Comparison of ENCODE assay signal across 8 cellular contexts in the genomic region with DNA sequence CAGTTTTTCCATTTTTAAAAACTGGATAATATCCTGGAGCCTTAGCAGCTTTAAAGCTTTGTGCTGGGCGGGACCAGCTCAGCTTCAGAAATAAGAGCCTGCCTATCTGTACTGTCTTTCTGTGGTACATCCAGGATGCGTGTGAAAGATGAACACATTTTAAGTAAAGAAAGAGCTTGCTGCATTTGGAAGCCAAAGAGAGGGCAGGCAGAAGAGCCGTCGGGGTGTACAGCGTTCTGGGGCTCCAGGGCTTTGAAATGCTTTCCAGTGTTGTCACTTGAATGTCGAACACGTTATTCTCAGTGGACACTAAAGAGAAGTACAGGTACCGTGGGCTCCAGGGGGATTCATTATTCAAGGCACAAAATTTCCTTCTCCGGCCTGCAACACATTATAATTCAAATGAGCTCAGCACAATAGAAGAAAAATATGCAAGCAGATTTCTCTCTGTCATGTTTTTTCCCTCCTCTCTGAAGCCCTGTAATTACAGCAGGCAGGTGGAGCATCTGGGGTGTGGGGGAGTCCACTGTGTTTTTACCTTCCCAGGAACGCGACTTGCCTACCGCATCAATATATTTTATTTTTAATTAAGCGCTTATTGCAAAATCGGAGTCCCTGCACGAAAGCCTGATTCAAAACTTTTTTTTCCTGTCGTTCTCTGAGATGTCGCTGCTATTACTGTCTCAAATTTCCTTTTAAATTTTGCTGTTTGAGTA.
A peak's percentile ranks its signal among the peaks of the same experiment; 100 is the strongest.
DNase-seq lines count a peak whose midpoint lies in the region; ATAC-seq lines count a peak whose summit lies in the region.

No MANE protein-coding gene starts in this region.

- peaks cover 9% of the 10 kb centered on the region for H3K4me1 ChIP-seq in iPS-18a (ENCODE audit: control insufficient read depth, low read depth, low read length)
- H3K4me1 ChIP-seq in skeletal muscle tissue (ENCODE audit: control insufficient read depth in 3 of 3, insufficient read depth in 3 of 3, low read length in 3 of 3), result peaks cover 13 to 16% (median 14%) of the 10 kb centered on the region in 3 donors

- no peaks in the 10 kb centered on the region for H3K36me3 Mint-ChIP-seq in activated naive CD8-positive, alpha-beta T cell treated with anti-CD3 and anti-CD28 coated beads for 36 hours
- H3K36me3 Mint-ChIP-seq in activated T-helper 1 cell treated with anti-CD3 and anti-CD28 coated beads, Interleukin-12 subunit alpha, Interleukin-12 subunit beta, Interleukin-2, Interleukin-4 antibody, amounts not matched to agents 30 ng/mL and 10 ng/mL and 1 ng/mL, durations not matched to agents 14 hours and 24 hours and 36 hours (ENCODE audit: low read depth), result no peaks in the 10 kb centered on the region

- peaks cover 6% of the 10 kb centered on the region for H3K9me3 Mint-ChIP-seq in activated naive CD8-positive, alpha-beta T cell treated with anti-CD3 and anti-CD28 coated beads for 36 hours
- H3K9me3 Mint-ChIP-seq in activated T-helper 1 cell treated with anti-CD3 and anti-CD28 coated beads, Interleukin-12 subunit alpha, Interleukin-12 subunit beta, Interleukin-2, Interleukin-4 antibody, amounts not matched to agents 30 ng/mL and 10 ng/mL and 1 ng/mL, durations not matched to agents 14 hours and 24 hours and 36 hours, result no peaks in the 10 kb centered on the region

- H3K27me3 Mint-ChIP-seq in activated naive CD8-positive, alpha-beta T cell treated with anti-CD3 and anti-CD28 coated beads for 36 hours, result peaks cover 48% of the 10 kb centered on the region
- H3K27me3 Mint-ChIP-seq in activated T-helper 1 cell treated with anti-CD3 and anti-CD28 coated beads, Interleukin-12 subunit alpha, Interleukin-12 subunit beta, Interleukin-2, Interleukin-4 antibody, amounts not matched to agents 30 ng/mL and 10 ng/mL and 1 ng/mL, durations not matched to agents 14 hours and 24 hours and 36 hours (ENCODE audit: insufficient read depth), result peaks cover 47% of the 10 kb centered on the region

- DNase-seq in H7 (peak; percentile 43), KBM-7 (no peak), posterior vena cava (ENCODE audit: low spot score) (no peak)
- DNase-seq in activated naive CD8-positive, alpha-beta T cell treated with anti-CD3 and anti-CD28 coated beads for 36 hours, result no peak
- no peak for DNase-seq in activated T-helper 1 cell treated with anti-CD3 and anti-CD28 coated beads, Interleukin-12 subunit alpha, Interleukin-12 subunit beta, Interleukin-2, Interleukin-4 antibody, amounts not matched to agents 30 ng/mL and 10 ng/mL and 1 ng/mL, durations not matched to agents 14 hours and 24 hours and 36 hours (ENCODE audit: low spot score)

- H3K4me3 ChIP-seq in H7 (ENCODE audit: insufficient read depth, low read depth, low read length) (peak overlapping the region; percentile 60), iPS-18a (ENCODE audit: low read length) (peak overlapping the region; percentile 58), skeletal muscle tissue (ENCODE audit: low read length in 3 of 3) (peak overlapping the region; percentile 46 to 65 (median 59))

- no peaks in the 10 kb centered on the region for H3K9me3 ChIP-seq in iPS-18a (ENCODE audit: control insufficient read depth, low read depth, low read length)
- no peaks in the 10 kb centered on the region for H3K9me3 ChIP-seq in skeletal muscle tissue (ENCODE audit: control insufficient read depth in 3 of 3, low read length in 3 of 3)

- H3K27me3 ChIP-seq in H7 (ENCODE audit: control insufficient read depth, insufficient read depth, low read length) (no peaks in the 10 kb centered on the region), iPS-18a (ENCODE audit: control insufficient read depth, insufficient read depth, low read length) (no peaks in the 10 kb centered on the region), skeletal muscle tissue (ENCODE audit: control insufficient read depth in 3 of 3, insufficient read depth in 3 of 3, low read length in 3 of 3) (no peaks in the 10 kb centered on the region)

- H3K4me3 Mint-ChIP-seq in activated naive CD8-positive, alpha-beta T cell treated with anti-CD3 and anti-CD28 coated beads for 36 hours, result peak overlapping the region; percentile 44
- no peak overlapping the region for H3K4me3 Mint-ChIP-seq in activated T-helper 1 cell treated with anti-CD3 and anti-CD28 coated beads, Interleukin-12 subunit alpha, Interleukin-12 subunit beta, Interleukin-2, Interleukin-4 antibody, amounts not matched to agents 30 ng/mL and 10 ng/mL and 1 ng/mL, durations not matched to agents 14 hours and 24 hours and 36 hours

- no peak for ATAC-seq in GM21447 (IDR thresholded peaks at IDR 0.05; ENCODE audit: unreplicated experiment)

- intact Hi-C loops in activated T-helper 1 cell treated with anti-CD3 and anti-CD28 coated beads, Interleukin-12 subunit alpha, Interleukin-12 subunit beta, Interleukin-2, Interleukin-4 antibody, amounts not matched to agents 30 ng/mL and 10 ng/mL and 1 ng/mL, durations not matched to agents 14 hours and 24 hours and 36 hours (cut with micrococcal nuclease), result no loop called here
- intact Hi-C loops in posterior vena cava (cut with DNase I), result no loop called here

- H3K27ac Mint-ChIP-seq in activated naive CD8-positive, alpha-beta T cell treated with anti-CD3 and anti-CD28 coated beads for 36 hours, result no peak overlapping the region
- no peak overlapping the region for H3K27ac Mint-ChIP-seq in activated T-helper 1 cell treated with anti-CD3 and anti-CD28 coated beads, Interleukin-12 subunit alpha, Interleukin-12 subunit beta, Interleukin-2, Interleukin-4 antibody, amounts not matched to agents 30 ng/mL and 10 ng/mL and 1 ng/mL, durations not matched to agents 14 hours and 24 hours and 36 hours

- H3K4me1 Mint-ChIP-seq in activated naive CD8-positive, alpha-beta T cell treated with anti-CD3 and anti-CD28 coated beads for 36 hours, result peaks cover 8% of the 10 kb centered on the region
- no peaks in the 10 kb centered on the region for H3K4me1 Mint-ChIP-seq in activated T-helper 1 cell treated with anti-CD3 and anti-CD28 coated beads, Interleukin-12 subunit alpha, Interleukin-12 subunit beta, Interleukin-2, Interleukin-4 antibody, amounts not matched to agents 30 ng/mL and 10 ng/mL and 1 ng/mL, durations not matched to agents 14 hours and 24 hours and 36 hours (ENCODE audit: low read depth)

- in situ Hi-C loops in KBM-7 (cut with MboI; ENCODE audit: low pct_unique_long_range_greater_than_20kb, low sequenced_read_pairs), result no loop called here

- H3K27ac ChIP-seq in iPS-18a (ENCODE audit: low read length), result no peak overlapping the region
- H3K27ac ChIP-seq in skeletal muscle tissue (ENCODE audit: low read depth, low read length), result no peak overlapping the region

- H3K36me3 ChIP-seq in H7 (replicated peaks; ENCODE audit: control insufficient read depth, insufficient read depth, low read length), result no peaks in the 10 kb centered on the region
- no peaks in the 10 kb centered on the region for H3K36me3 ChIP-seq in iPS-18a (ENCODE audit: control insufficient read depth, low read depth, low read length)
- no peaks in the 10 kb centered on the region for H3K36me3 ChIP-seq in skeletal muscle tissue (ENCODE audit: control insufficient read depth in 3 of 3, insufficient read depth in 3 of 3, low read length in 3 of 3)

- H3K9ac ChIP-seq in iPS-18a (ENCODE audit: low read length), result peak overlapping the region; percentile 45
- H3K9ac ChIP-seq in skeletal muscle tissue (ENCODE audit: low read depth in 1 of 3, low read length in 3 of 3), result peak overlapping the region; percentile 54 to 79 (median 64)
